In genomic region chr4:184620208-184620867, GRCh38 we compare ENCODE assay signal across 25 cellular contexts.
"Had no signal": no experiment of that assay in that cellular context is flagged by ENCODE, and none has a peak within 500 bp of the region (broad histone marks: within the 10 kb centered on the region; RNA-seq: fewer than 3 reads in every experiment).

No MANE protein-coding gene starts in this region.

- H3K27me3 ChIP-seq: breast epithelium, esophagus muscularis mucosa, foreskin keratinocyte, left lung, vagina had no signal

- H3K4me3 ChIP-seq: breast epithelium, esophagus muscularis mucosa, left lung, lower lobe of right lung, mucosa of descending colon, vagina had no signal

- DNase-seq: activated CD4-positive, alpha-beta memory T cell treated with anti-CD3 and anti-CD28 coated beads, Interleukin-2, amount 10 ng/mL, durations not matched to agents 7 days and 5 days; activated CD4-positive, alpha-beta T cell treated with anti-CD3 and anti-CD28 coated beads for 1 hour; activated CD4-positive, alpha-beta T cell treated with anti-CD3 and anti-CD28 coated beads, Interleukin-2, amount 10 ng/mL, durations not matched to agents 7 days and 5 days; activated naive CD4-positive, alpha-beta T cell; activated T-cell treated with anti-CD3 and anti-CD28 coated beads, Interleukin-2, amount 50 U/mL, for 48 hours; central memory CD4-positive, alpha-beta T cell; dermis blood vessel endothelial cell; effector CD4-positive, alpha-beta T cell; foreskin keratinocyte; left lung; lower lobe of right lung; mesenchymal stem cell; mucosa of descending colon; posterior cingulate gyrus; right cardiac atrium; stimulated activated CD4-positive, alpha-beta T cell treated with anti-CD3 and anti-CD28 coated beads, Interleukin-15, amount 100 ng/mL, for 24 hours; stimulated activated CD4-positive, alpha-beta T cell treated with anti-CD3 and anti-CD28 coated beads, Interleukin-2, amount 100 ng/mL, for 24 hours; stimulated activated naive CD4-positive, alpha-beta T cell treated with Interleukin-2 at 50 U/mL for 16 hours; trophoblast cell had no signal

- H3K27ac Mint-ChIP-seq: activated CD4-positive, alpha-beta memory T cell treated with anti-CD3 and anti-CD28 coated beads, Interleukin-2, amount 10 ng/mL, durations not matched to agents 7 days and 5 days; activated CD4-positive, alpha-beta T cell treated with anti-CD3 and anti-CD28 coated beads, Interleukin-2, amount 10 ng/mL, durations not matched to agents 7 days and 5 days; activated naive CD4-positive, alpha-beta T cell treated with anti-CD3 and anti-CD28 coated beads, Interleukin-2, amount 50 U/mL, for 72 hours; nephron; WTC11 had no signal

- H3K4me3 Mint-ChIP-seq: activated CD4-positive, alpha-beta memory T cell treated with anti-CD3 and anti-CD28 coated beads, Interleukin-2, amount 10 ng/mL, durations not matched to agents 7 days and 5 days; activated CD4-positive, alpha-beta T cell treated with anti-CD3 and anti-CD28 coated beads, Interleukin-2, amount 10 ng/mL, durations not matched to agents 7 days and 5 days; nephron; WTC11 had no signal

- H3K9me3 ChIP-seq: breast epithelium, esophagus muscularis mucosa, left lung, lower lobe of right lung, mucosa of descending colon, vagina had no signal

- H3K27me3 Mint-ChIP-seq: activated CD4-positive, alpha-beta memory T cell treated with anti-CD3 and anti-CD28 coated beads, Interleukin-2, amount 10 ng/mL, durations not matched to agents 7 days and 5 days; activated CD4-positive, alpha-beta T cell treated with anti-CD3 and anti-CD28 coated beads, Interleukin-2, amount 10 ng/mL, durations not matched to agents 7 days and 5 days had no signal

- H3K27ac ChIP-seq: breast epithelium, esophagus muscularis mucosa, foreskin keratinocyte, left lung, lower lobe of right lung, vagina had no signal

- H3K4me1 ChIP-seq: breast epithelium, esophagus muscularis mucosa, foreskin keratinocyte, left lung, vagina had no signal

- H3K9me3 Mint-ChIP-seq: nephron had no signal

- ATAC-seq: foreskin keratinocyte, left lung, mucosa of descending colon, right cardiac atrium, WTC11 had no signal

- H3K36me3 ChIP-seq: breast epithelium, left lung, lower lobe of right lung, vagina had no signal
